ENCODE assay signal across 28 cellular contexts in genomic region chr3:184455991-184456390, GRCh38.
"Had no signal": no experiment of that assay in that cellular context is flagged by ENCODE, and none has a peak within 500 bp of the region (broad histone marks: within the 10 kb centered on the region; RNA-seq: fewer than 3 reads in every experiment).

No MANE protein-coding gene starts in this region.

- H3K4me3 ChIP-seq: adrenal gland, body of pancreas, esophagus squamous epithelium, gastroesophageal sphincter had no signal

- H3K4me1 ChIP-seq: adrenal gland, body of pancreas, gastroesophageal sphincter had no signal

- H3K4me3 Mint-ChIP-seq: activated CD4-positive, alpha-beta memory T cell treated with anti-CD3 and anti-CD28 coated beads for 36 hours; activated CD4-positive, alpha-beta T cell treated with anti-CD3 and anti-CD28 coated beads for 36 hours; activated CD4-positive, alpha-beta T cell treated with anti-CD3 and anti-CD28 coated beads, Interleukin-2, amount 10 ng/mL, durations not matched to agents 24 days and 14 days; activated CD8-positive, alpha-beta T cell treated with anti-CD3 and anti-CD28 coated beads, Interleukin-2, amount 10 ng/mL, durations not matched to agents 7 days and 5 days; activated naive CD4-positive, alpha-beta T cell treated with anti-CD3 and anti-CD28 coated beads, Interleukin-2, amount 50 U/mL, for 24 hours; activated naive CD8-positive, alpha-beta T cell treated with anti-CD3 and anti-CD28 coated beads for 36 hours; activated naive CD8-positive, alpha-beta T cell treated with anti-CD3 and anti-CD28 coated beads, Interleukin-2, amount 50 U/mL, for 24 hours; activated T-cell treated with anti-CD3 and anti-CD28 coated beads, Interleukin-2, amount 50 U/mL, for 4 hours; activated T-helper 17 cell treated with anti-CD3 and anti-CD28 coated beads, Interleukin-2, amount 50 U/mL, for 72 hours; effector memory CD8-positive, alpha-beta T cell had no signal

- ATAC-seq: activated CD4-positive, alpha-beta T cell treated with anti-CD3 and anti-CD28 coated beads for 36 hours; activated CD8-positive, alpha-beta T cell treated with anti-CD3 and anti-CD28 coated beads, Interleukin-2, amount 10 ng/mL, durations not matched to agents 7 days and 5 days; activated naive CD8-positive, alpha-beta T cell treated with anti-CD3 and anti-CD28 coated beads, Interleukin-2, amount 50 U/mL, for 24 hours; activated T-cell treated with anti-CD3 and anti-CD28 coated beads, Interleukin-2, amount 50 U/mL, for 4 hours; activated T-helper 17 cell treated with anti-CD3 and anti-CD28 coated beads, Interleukin-2, amount 50 U/mL, for 72 hours; body of pancreas; effector memory CD8-positive, alpha-beta T cell; gastroesophageal sphincter had no signal

- H3K27ac ChIP-seq: adrenal gland, body of pancreas, esophagus squamous epithelium, gastroesophageal sphincter had no signal

- H3K27me3 Mint-ChIP-seq: activated CD4-positive, alpha-beta T cell treated with anti-CD3 and anti-CD28 coated beads for 36 hours; activated naive CD4-positive, alpha-beta T cell treated with anti-CD3 and anti-CD28 coated beads, Interleukin-2, amount 50 U/mL, for 24 hours had no signal

- H3K27me3 ChIP-seq: adrenal gland, body of pancreas, esophagus squamous epithelium, gastroesophageal sphincter had no signal

- H3K4me1 Mint-ChIP-seq: activated CD4-positive, alpha-beta T cell treated with anti-CD3 and anti-CD28 coated beads for 36 hours; activated CD4-positive, alpha-beta T cell treated with anti-CD3 and anti-CD28 coated beads, Interleukin-2, amount 10 ng/mL, durations not matched to agents 24 days and 14 days; activated naive CD4-positive, alpha-beta T cell treated with anti-CD3 and anti-CD28 coated beads, Interleukin-2, amount 50 U/mL, for 24 hours; activated naive CD8-positive, alpha-beta T cell treated with anti-CD3 and anti-CD28 coated beads for 36 hours; activated naive CD8-positive, alpha-beta T cell treated with anti-CD3 and anti-CD28 coated beads, Interleukin-2, amount 50 U/mL, for 24 hours; activated T-helper 17 cell treated with anti-CD3 and anti-CD28 coated beads, Interleukin-2, amount 50 U/mL, for 72 hours had no signal

- DNase-seq: activated CD4-positive, alpha-beta memory T cell treated with anti-CD3 and anti-CD28 coated beads for 36 hours; activated CD4-positive, alpha-beta T cell treated with anti-CD3 and anti-CD28 coated beads for 36 hours; activated CD4-positive, alpha-beta T cell treated with anti-CD3 and anti-CD28 coated beads, Interleukin-2, amount 10 ng/mL, durations not matched to agents 24 days and 14 days; activated CD4-positive, CD25-positive, alpha-beta regulatory T cell; activated CD4-positive, CD25-positive, alpha-beta regulatory T cell treated with anti-CD3 and anti-CD28 coated beads, Interleukin-2, amount 50 U/mL, for 72 hours; activated CD8-positive, alpha-beta T cell treated with anti-CD3 and anti-CD28 coated beads, Interleukin-2, amount 10 ng/mL, durations not matched to agents 7 days and 5 days; activated effector memory CD4-positive, alpha-beta T cell treated with Interleukin-2 at 50 U/mL for 16 hours; activated gamma-delta T cell treated with Interleukin-2 at 50 U/mL for 16 hours; activated naive CD4-positive, alpha-beta T cell treated with Interleukin-2 at 50 U/mL for 16 hours; activated naive CD8-positive, alpha-beta T cell treated with anti-CD3 and anti-CD28 coated beads for 36 hours; activated naive CD8-positive, alpha-beta T cell treated with anti-CD3 and anti-CD28 coated beads, Interleukin-2, amount 50 U/mL, for 24 hours; activated T-cell treated with anti-CD3 and anti-CD28 coated beads, Interleukin-2, amount 50 U/mL, for 4 hours; amygdala; aorta; body of pancreas; central memory CD4-positive, alpha-beta T cell; cortex of kidney; dermis blood vessel endothelial cell; effector CD4-positive, alpha-beta T cell; effector memory CD8-positive, alpha-beta T cell; erythroblast; esophagus squamous epithelium; foreskin melanocyte; T-helper 2 cell had no signal

- H3K36me3 Mint-ChIP-seq: activated CD4-positive, alpha-beta memory T cell treated with anti-CD3 and anti-CD28 coated beads for 36 hours; activated naive CD4-positive, alpha-beta T cell treated with anti-CD3 and anti-CD28 coated beads, Interleukin-2, amount 50 U/mL, for 24 hours; activated naive CD8-positive, alpha-beta T cell treated with anti-CD3 and anti-CD28 coated beads for 36 hours had no signal

- H3K9me3 Mint-ChIP-seq: activated CD4-positive, alpha-beta memory T cell treated with anti-CD3 and anti-CD28 coated beads for 36 hours; activated naive CD4-positive, alpha-beta T cell treated with anti-CD3 and anti-CD28 coated beads, Interleukin-2, amount 50 U/mL, for 24 hours; activated T-cell treated with anti-CD3 and anti-CD28 coated beads, Interleukin-2, amount 50 U/mL, for 4 hours; activated T-helper 17 cell treated with anti-CD3 and anti-CD28 coated beads, Interleukin-2, amount 50 U/mL, for 72 hours; effector memory CD8-positive, alpha-beta T cell had no signal

- H3K9me3 ChIP-seq: adrenal gland, body of pancreas, esophagus squamous epithelium, gastroesophageal sphincter had no signal

- H3K36me3 ChIP-seq: adrenal gland, esophagus squamous epithelium, gastroesophageal sphincter had no signal

- H3K27ac Mint-ChIP-seq: activated CD4-positive, alpha-beta memory T cell treated with anti-CD3 and anti-CD28 coated beads for 36 hours; activated CD4-positive, alpha-beta T cell treated with anti-CD3 and anti-CD28 coated beads for 36 hours; activated CD4-positive, alpha-beta T cell treated with anti-CD3 and anti-CD28 coated beads, Interleukin-2, amount 10 ng/mL, durations not matched to agents 24 days and 14 days; activated CD8-positive, alpha-beta T cell treated with anti-CD3 and anti-CD28 coated beads, Interleukin-2, amount 10 ng/mL, durations not matched to agents 7 days and 5 days; activated naive CD4-positive, alpha-beta T cell treated with anti-CD3 and anti-CD28 coated beads, Interleukin-2, amount 50 U/mL, for 24 hours; activated naive CD8-positive, alpha-beta T cell treated with anti-CD3 and anti-CD28 coated beads for 36 hours; activated naive CD8-positive, alpha-beta T cell treated with anti-CD3 and anti-CD28 coated beads, Interleukin-2, amount 50 U/mL, for 24 hours; activated T-helper 17 cell treated with anti-CD3 and anti-CD28 coated beads, Interleukin-2, amount 50 U/mL, for 72 hours; effector memory CD8-positive, alpha-beta T cell had no signal
